In genomic region chr7:36736827-36737211, GRCh38 we compare ENCODE assay signal across 8 cellular contexts. TPM values are rescaled to one million over a fixed set of nuclear protein-coding genes. Genes with fewer than 3 reads are reported as not detected.
DNase-seq lines count a peak whose midpoint lies in the region; ATAC-seq, FAIRE-seq and TF ChIP-seq lines count a peak whose summit lies in the region.

No MANE protein-coding gene starts in this region.

- H3K36me3 ChIP-seq in small intestine (ENCODE audit: control insufficient read depth in 2 of 2, insufficient read depth in 2 of 2, low read length in 2 of 2) (no peaks in the 10 kb centered on the region), tibial artery (no peaks in the 10 kb centered on the region)

- no peak overlapping the region for H3K4me3 ChIP-seq in small intestine (ENCODE audit: low read depth in 1 of 2, low read length in 2 of 2)
- H3K4me3 ChIP-seq in tibial artery = no peak overlapping the region

- peak overlapping the region in 1 of 2 donors; percentile 19 for H3K27ac ChIP-seq in small intestine (ENCODE audit: low read depth in 1 of 2, low read length in 1 of 2)
- no peak overlapping the region for H3K27ac ChIP-seq in tibial artery

- DNase-seq in GM19239 (ENCODE audit: insufficient read length, low spot score) (peak; percentile 24), SIG-M5 treated with dmso at 0.1 percent for 504 hours (lab: John Stamatoyannopoulos, UW; ENCODE audit: unreplicated experiment) (peak; percentile 94), pons (ENCODE audit: low spot score) (peak; percentile 59), NCI-H2171 (lab: John Stamatoyannopoulos, UW) (no peak), small intestine (no peak), tibial artery (no peak), NCI-H2081 treated with DMSO at 0.1 percent for 48 hours (lab: John Stamatoyannopoulos, UW) (no peak)

- TF ChIP-seq CTCF in tibial artery (IDR thresholded peaks at IDR 0.05) = no peak

- no peaks in the 10 kb centered on the region for H3K9me3 ChIP-seq in small intestine (ENCODE audit: control insufficient read depth, low read depth)
- H3K9me3 ChIP-seq in tibial artery = peaks cover 0 to 2% (median 0%) of the 10 kb centered on the region in 3 donors

- H3K27me3 ChIP-seq in small intestine (ENCODE audit: control insufficient read depth in 2 of 2, insufficient read depth in 2 of 2, low read length in 2 of 2) (no peaks in the 10 kb centered on the region), tibial artery (no peaks in the 10 kb centered on the region)

- WGBS in small intestine, 3 donors = 64 to 70% (median 66%) methylated on average over 7 of the region's 7 CpGs

- H3K4me1 ChIP-seq in small intestine (ENCODE audit: control insufficient read depth in 2 of 2, insufficient read depth in 1 of 2, low read depth in 1 of 2, low read length in 1 of 2) (no peaks in the 10 kb centered on the region), tibial artery (no peaks in the 10 kb centered on the region)

- FAIRE-seq in GM19239 (lab: Jason Lieb, UNC) (peak; percentile 97), small intestine (lab: Jason Lieb, UNC) (no peak)

- ATAC-seq in HG02884 (IDR thresholded peaks at IDR 0.05; ENCODE audit: unreplicated experiment) = peak; percentile 94

- intact Hi-C loops in tibial artery (cut with DNase I; ENCODE audit: low total_unique reads) = no loop called here

RNA-seq across cellular contexts. Expression of gene AOAH, which starts 12.5 kb away (rescaled TPM):
- 10 to 100 TPM in 1 of 3 donors, 1 to 10 TPM in 2; 2.9 to 12.7 (median 4.1) TPM for polyA plus RNA-seq in small intestine

Comparison
In these comparisons a context has a peak if more than half of its experiments do, and no peak if none do; other contexts are left out.
1. DNase-seq: peak in GM19239 (single experiment), SIG-M5 treated with dmso at 0.1 percent for 504 hours (single experiment) and pons (single experiment); none in NCI-H2171 (single experiment), small intestine (single experiment), tibial artery (0 of 2) and NCI-H2081 treated with DMSO at 0.1 percent for 48 hours (single experiment).